In the genomic region with DNA sequence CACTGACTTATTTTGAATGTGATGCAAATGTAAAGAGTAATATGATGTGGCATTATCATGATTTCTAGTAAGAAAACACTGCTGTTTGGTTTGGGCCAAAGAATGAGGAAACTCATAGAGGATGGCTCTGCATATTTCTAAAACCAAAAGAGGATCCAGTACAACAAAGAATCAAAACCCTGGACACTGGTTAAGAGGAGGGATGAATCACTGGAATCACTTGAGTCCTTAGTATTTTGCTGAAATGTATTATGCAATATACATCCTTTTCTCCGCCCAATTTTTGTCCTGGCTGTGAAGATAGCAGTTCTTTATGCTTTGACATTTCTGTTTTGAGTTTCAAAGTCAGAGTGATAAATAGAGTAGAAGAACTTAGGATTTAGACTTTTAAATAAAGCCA, we compare ENCODE assay signal across 19 cellular contexts.
"Had no signal": no experiment of that assay in that cellular context is flagged by ENCODE, and none has a peak within 500 bp of the region (broad histone marks: within the 10 kb centered on the region; RNA-seq: fewer than 3 reads in every experiment).

No MANE protein-coding gene starts in this region.

- DNase-seq: activated CD4-positive, alpha-beta T cell treated with anti-CD3 and anti-CD28 coated beads, Interleukin-2, amount 10 ng/mL, durations not matched to agents 24 days and 14 days; activated CD4-positive, CD25-positive, alpha-beta regulatory T cell; activated CD8-positive, alpha-beta memory T cell treated with anti-CD3 and anti-CD28 coated beads for 24 hours; aorta; caudate nucleus; colonic mucosa; gastrocnemius medialis; heart left ventricle; left colon; lower lobe of right lung; ovary; right lobe of liver; spleen; SW 1271 had no signal

- H3K9me3 Mint-ChIP-seq: neural progenitor cell had no signal

- H3K36me3 ChIP-seq: colonic mucosa, esophagus muscularis mucosa, gastrocnemius medialis, heart left ventricle, lower lobe of right lung, neural progenitor cell, ovary, right lobe of liver, spleen, thoracic aorta had no signal

- H3K27ac Mint-ChIP-seq: activated CD4-positive, alpha-beta T cell treated with anti-CD3 and anti-CD28 coated beads, Interleukin-2, amount 10 ng/mL, durations not matched to agents 24 days and 14 days; neural progenitor cell; stimulated activated effector memory CD8-positive, alpha-beta T cell treated with anti-CD3 and anti-CD28 coated beads, Interleukin-12 subunit alpha, Interleukin-12 subunit beta, amount 100 ng/mL, for 72 hours had no signal

- H3K36me3 Mint-ChIP-seq: neural progenitor cell; stimulated activated effector memory CD8-positive, alpha-beta T cell treated with anti-CD3 and anti-CD28 coated beads, Interleukin-12 subunit alpha, Interleukin-12 subunit beta, amount 100 ng/mL, for 72 hours had no signal

- H3K4me3 Mint-ChIP-seq: activated CD4-positive, alpha-beta T cell treated with anti-CD3 and anti-CD28 coated beads, Interleukin-2, amount 10 ng/mL, durations not matched to agents 24 days and 14 days; neural progenitor cell; stimulated activated effector memory CD8-positive, alpha-beta T cell treated with anti-CD3 and anti-CD28 coated beads, Interleukin-12 subunit alpha, Interleukin-12 subunit beta, amount 100 ng/mL, for 72 hours had no signal

- FAIRE-seq: endometrium had no signal

- H3K4me3 ChIP-seq: colonic mucosa, esophagus muscularis mucosa, gastrocnemius medialis, heart left ventricle, lower lobe of right lung, neural progenitor cell, ovary, right lobe of liver, spleen, thoracic aorta had no signal

- H3K9me3 ChIP-seq: colonic mucosa, esophagus muscularis mucosa, gastrocnemius medialis, heart left ventricle, lower lobe of right lung, ovary, right lobe of liver, spleen, thoracic aorta had no signal

- H3K4me1 ChIP-seq: colonic mucosa, esophagus muscularis mucosa, gastrocnemius medialis, heart left ventricle, lower lobe of right lung, neural progenitor cell, right lobe of liver, spleen had no signal

- H3K4me1 Mint-ChIP-seq: activated CD4-positive, alpha-beta T cell treated with anti-CD3 and anti-CD28 coated beads, Interleukin-2, amount 10 ng/mL, durations not matched to agents 24 days and 14 days; stimulated activated effector memory CD8-positive, alpha-beta T cell treated with anti-CD3 and anti-CD28 coated beads, Interleukin-12 subunit alpha, Interleukin-12 subunit beta, amount 100 ng/mL, for 72 hours had no signal

- H3K27ac ChIP-seq: colonic mucosa, esophagus muscularis mucosa, gastrocnemius medialis, heart left ventricle, lower lobe of right lung, neural progenitor cell, ovary, right lobe of liver, spleen, thoracic aorta had no signal

- ATAC-seq: gastrocnemius medialis; heart left ventricle; left colon; lower lobe of right lung; right lobe of liver; stimulated activated effector memory CD8-positive, alpha-beta T cell treated with anti-CD3 and anti-CD28 coated beads, Interleukin-12 subunit alpha, Interleukin-12 subunit beta, amount 100 ng/mL, for 72 hours had no signal

- H3K27me3 ChIP-seq: colonic mucosa, esophagus muscularis mucosa, gastrocnemius medialis, heart left ventricle, neural progenitor cell, ovary, right lobe of liver, spleen had no signal

- H3K27me3 Mint-ChIP-seq: activated CD4-positive, alpha-beta T cell treated with anti-CD3 and anti-CD28 coated beads, Interleukin-2, amount 10 ng/mL, durations not matched to agents 24 days and 14 days had no signal
